ENCODE assay signal across 1 cellular context in the genomic region with DNA sequence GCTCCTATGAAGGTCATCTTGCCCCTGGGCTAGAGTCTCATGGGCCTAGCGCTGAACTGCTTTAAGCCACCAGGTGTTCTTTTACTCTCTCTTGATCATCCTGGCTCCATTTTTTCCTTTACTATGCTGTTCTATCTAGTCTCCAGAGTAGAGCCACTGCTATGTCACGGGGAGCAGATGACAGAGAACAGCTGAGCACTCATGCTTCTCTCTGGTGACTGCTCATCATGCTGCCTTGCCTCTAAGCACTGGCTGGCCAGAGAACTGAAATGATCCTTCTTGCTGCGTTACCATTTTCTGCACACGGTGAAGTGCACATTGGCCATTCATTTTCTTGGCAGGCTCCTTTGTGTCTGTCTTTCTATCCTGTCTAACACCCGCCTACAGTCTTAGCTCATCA.
TF ChIP-seq lines count a peak whose summit lies in the region.

No MANE protein-coding gene starts in this region.

TF ChIP-seq in GM12878, 131 proteins besides CTCF, POLR2A, EP300 and RAD21:
- TF ChIP-seq, protein P1, sequence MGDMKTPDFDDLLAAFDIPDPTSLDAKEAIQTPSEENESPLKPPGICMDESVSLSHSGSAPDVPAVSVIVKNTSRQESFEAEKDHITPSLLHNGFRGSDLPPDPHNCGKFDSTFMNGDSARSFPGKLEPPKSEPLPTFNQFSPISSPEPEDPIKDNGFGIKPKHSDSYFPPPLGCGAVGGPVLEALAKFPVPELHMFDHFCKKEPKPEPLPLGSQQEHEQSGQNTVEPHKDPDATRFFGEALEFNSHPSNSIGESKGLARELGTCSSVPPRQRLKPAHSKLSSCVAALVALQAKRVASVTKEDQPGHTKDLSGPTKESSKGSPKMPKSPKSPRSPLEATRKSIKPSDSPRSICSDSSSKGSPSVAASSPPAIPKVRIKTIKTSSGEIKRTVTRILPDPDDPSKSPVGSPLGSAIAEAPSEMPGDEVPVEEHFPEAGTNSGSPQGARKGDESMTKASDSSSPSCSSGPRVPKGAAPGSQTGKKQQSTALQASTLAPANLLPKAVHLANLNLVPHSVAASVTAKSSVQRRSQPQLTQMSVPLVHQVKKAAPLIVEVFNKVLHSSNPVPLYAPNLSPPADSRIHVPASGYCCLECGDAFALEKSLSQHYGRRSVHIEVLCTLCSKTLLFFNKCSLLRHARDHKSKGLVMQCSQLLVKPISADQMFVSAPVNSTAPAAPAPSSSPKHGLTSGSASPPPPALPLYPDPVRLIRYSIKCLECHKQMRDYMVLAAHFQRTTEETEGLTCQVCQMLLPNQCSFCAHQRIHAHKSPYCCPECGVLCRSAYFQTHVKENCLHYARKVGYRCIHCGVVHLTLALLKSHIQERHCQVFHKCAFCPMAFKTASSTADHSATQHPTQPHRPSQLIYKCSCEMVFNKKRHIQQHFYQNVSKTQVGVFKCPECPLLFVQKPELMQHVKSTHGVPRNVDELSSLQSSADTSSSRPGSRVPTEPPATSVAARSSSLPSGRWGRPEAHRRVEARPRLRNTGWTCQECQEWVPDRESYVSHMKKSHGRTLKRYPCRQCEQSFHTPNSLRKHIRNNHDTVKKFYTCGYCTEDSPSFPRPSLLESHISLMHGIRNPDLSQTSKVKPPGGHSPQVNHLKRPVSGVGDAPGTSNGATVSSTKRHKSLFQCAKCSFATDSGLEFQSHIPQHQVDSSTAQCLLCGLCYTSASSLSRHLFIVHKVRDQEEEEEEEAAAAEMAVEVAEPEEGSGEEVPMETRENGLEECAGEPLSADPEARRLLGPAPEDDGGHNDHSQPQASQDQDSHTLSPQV (IDR thresholded peaks at IDR 0.05) = no peak
- TF ChIP-seq NR2C1 (IDR thresholded peaks at IDR 0.05) (no peak), DPF2 (IDR thresholded peaks at IDR 0.05) (no peak), ZZZ3 (IDR thresholded peaks at IDR 0.05; ENCODE audit: control insufficient read depth, insufficient read length, low read depth) (no peak), CBFB (IDR thresholded peaks at IDR 0.05; ENCODE audit: low read depth) (no peak), BACH1 (IDR thresholded peaks at IDR 0.05; ENCODE audit: borderline replicate concordance) (no peak), NFIC (IDR thresholded peaks at IDR 0.05; ENCODE audit: low read depth, low read length) (no peak), POU2F2 (IDR thresholded peaks at IDR 0.05; ENCODE audit: borderline replicate concordance, low read depth, low read length) (no peak), IKZF2 (IDR thresholded peaks at IDR 0.05) (no peak), CEBPB (IDR thresholded peaks at IDR 0.05; ENCODE audit: borderline replicate concordance in 1 of 2, low read depth in 2 of 2, low read length in 2 of 2) (no peak), ATF7 (IDR thresholded peaks at IDR 0.05; ENCODE audit: low read depth) (no peak), SREBF1 (IDR thresholded peaks at IDR 0.05; ENCODE audit: low read length) (no peak), STAT3 (IDR thresholded peaks at IDR 0.05; ENCODE audit: low read depth, low read length) (no peak)
TF ChIP-seq in GM12878: peak in this region for 0.
